Comparison of ENCODE assay signal across 24 cellular contexts in genomic region chr19:47161876-47162489, GRCh38. TPM values are rescaled to one million over a fixed set of nuclear protein-coding genes. Genes with fewer than 3 reads are reported as not detected.
DNase-seq lines count a peak whose midpoint lies in the region; ATAC-seq and TF ChIP-seq lines count a peak whose summit lies in the region.
"Had no signal": no experiment of that assay in that cellular context is flagged by ENCODE, and none has a peak within 500 bp of the region (broad histone marks: within the 10 kb centered on the region; RNA-seq: fewer than 3 reads in every experiment).

No MANE protein-coding gene starts in this region.

- H3K4me1 Mint-ChIP-seq in CD8-positive, alpha-beta memory T cell = peaks cover 39 to 55% (median 45%) of the 10 kb centered on the region in 3 donors

- no peak for TF ChIP-seq CTCF in fibroblast of villous mesenchyme (IDR thresholded peaks at IDR 0.05; ENCODE audit: insufficient read depth, low read depth, low read length)

- peaks cover 0 to 16% (median 0%) of the 10 kb centered on the region in 3 donors for H3K36me3 Mint-ChIP-seq in CD8-positive, alpha-beta memory T cell

- peaks cover 5% of the 10 kb centered on the region for H3K36me3 ChIP-seq in CD8-positive, alpha-beta memory T cell (ENCODE audit: insufficient read depth, low read length)
- H3K36me3 ChIP-seq in adipocyte (ENCODE audit: control insufficient read depth, insufficient read depth, low read length, severe bottlenecking) = peaks cover 25% of the 10 kb centered on the region
- peaks cover 58% of the 10 kb centered on the region for H3K36me3 ChIP-seq in SJCRH30
- H3K36me3 ChIP-seq: thyroid gland had no signal

- H3K4me3 Mint-ChIP-seq in CD8-positive, alpha-beta memory T cell = no peak overlapping the region

- DNase-seq in AG08396 (ENCODE audit: low spot score) (peak; percentile 36), adipocyte (ENCODE audit: low read depth) (peak; percentile 81), fibroblast of villous mesenchyme (ENCODE audit: low read depth) (peak; percentile 43), SJCRH30 (no peak), NCI-H1105 treated with DMSO at 0.1 percent for 48 hours (lab: John Stamatoyannopoulos, UW) (no peak)
- no peak for DNase-seq in CD8-positive, alpha-beta memory T cell
- DNase-seq: activated CD8-positive, alpha-beta memory T cell treated with anti-CD3 and anti-CD28 coated beads, Interleukin-2, amount 50 U/mL, for 4 hours; anterior cingulate cortex; central memory CD4-positive, alpha-beta T cell; erythroblast; KBM-7; kidney glomerular epithelial cell; MM.1S; NCI-H146; NCI-H524; occipital lobe; Peyer's patch; stimulated activated CD4-positive, alpha-beta T cell treated with anti-CD3 and anti-CD28 coated beads, Interleukin-4, amount 100 ng/mL, for 24 hours; stimulated activated naive CD8-positive, alpha-beta T cell treated with anti-CD3 and anti-CD28 coated beads, Interleukin-15, Interleukin-2, amounts not matched to agents 100 U/mL and 50 U/mL, for 24 hours; thyroid gland; WERI-Rb-1 had no signal

- no peak overlapping the region for H3K9ac ChIP-seq in adipocyte (ENCODE audit: low read length)

- H3K4me1 ChIP-seq in CD8-positive, alpha-beta memory T cell (ENCODE audit: insufficient read depth, low read length) = peaks cover 54% of the 10 kb centered on the region
- H3K4me1 ChIP-seq in adipocyte (ENCODE audit: control insufficient read depth, insufficient read depth, low read length) (peaks cover 39% of the 10 kb centered on the region), SJCRH30 (peaks cover 19% of the 10 kb centered on the region)

- no peak overlapping the region for H3K4me3 ChIP-seq in CD8-positive, alpha-beta memory T cell (ENCODE audit: low read length)
- H3K4me3 ChIP-seq in adipocyte (ENCODE audit: low read length) (no peak overlapping the region), fibroblast of villous mesenchyme (ENCODE audit: low read depth, low read length) (no peak overlapping the region), SJCRH30 (no peak overlapping the region)
- H3K4me3 ChIP-seq: HAP-1, Peyer's patch, thyroid gland had no signal

- no peaks in the 10 kb centered on the region for H3K27me3 Mint-ChIP-seq in CD8-positive, alpha-beta memory T cell

- H3K27ac ChIP-seq in CD8-positive, alpha-beta memory T cell (ENCODE audit: low read depth, low read length) = no peak overlapping the region
- no peak overlapping the region for H3K27ac ChIP-seq in SJCRH30
- H3K27ac ChIP-seq: Peyer's patch, WERI-Rb-1 had no signal

- ATAC-seq in GM21717 (IDR thresholded peaks at IDR 0.05; ENCODE audit: unreplicated experiment) = no peak
- no peak for ATAC-seq in GM19455 (IDR thresholded peaks at IDR 0.05; ENCODE audit: unreplicated experiment)
- ATAC-seq: stimulated activated naive CD8-positive, alpha-beta T cell treated with anti-CD3 and anti-CD28 coated beads, Interleukin-15, Interleukin-2, amounts not matched to agents 100 U/mL and 50 U/mL, for 24 hours had no signal

- H3K9me3 ChIP-seq in CD8-positive, alpha-beta memory T cell (ENCODE audit: low read length) = no peaks in the 10 kb centered on the region
- H3K9me3 ChIP-seq in adipocyte (ENCODE audit: control insufficient read depth, low read length) = no peaks in the 10 kb centered on the region
- no peaks in the 10 kb centered on the region for H3K9me3 ChIP-seq in SJCRH30 (replicated peaks)
- H3K9me3 ChIP-seq: HAP-1, Peyer's patch, thyroid gland had no signal

- POLR2A ChIA-PET in CD8-positive, alpha-beta memory T cell (lab: Charles Lee) = interaction anchor here (1.0 to 1.3 kb wide), 2 partner anchors 49 to 64 kb away, joined by 3 to 4 read pairs; no protein-coding TSS in a partner anchor

- H3K27ac Mint-ChIP-seq in CD8-positive, alpha-beta memory T cell = peak overlapping the region in 5 of 8 donors; percentile 26 to 68 (median 63)

- no peaks in the 10 kb centered on the region for H3K9me3 Mint-ChIP-seq in CD8-positive, alpha-beta memory T cell

- CTCF ChIA-PET in CD8-positive, alpha-beta memory T cell (lab: Charles Lee) = interaction anchor here (1.3 to 20.5 kb wide), 3 partner anchors 13 to 85 kb away, joined by 3 to 342 read pairs (median 29); no protein-coding TSS in a partner anchor

- no peaks in the 10 kb centered on the region for H3K27me3 ChIP-seq in CD8-positive, alpha-beta memory T cell (ENCODE audit: insufficient read depth, low read length, poor library complexity, severe bottlenecking)
- H3K27me3 ChIP-seq in adipocyte (replicated peaks; ENCODE audit: control insufficient read depth, insufficient read depth, low read length) (no peaks in the 10 kb centered on the region), SJCRH30 (no peaks in the 10 kb centered on the region)
- H3K27me3 ChIP-seq: Peyer's patch, thyroid gland had no signal

RNA-seq across cellular contexts. Expression of gene SAE1, which starts 31.3 kb away (rescaled TPM):
- total RNA-seq in CD8-positive, alpha-beta memory T cell = 100 to 1,000 TPM; 167 to 172 TPM
- polyA plus RNA-seq in CD8-positive, alpha-beta memory T cell = 107 TPM
- 155 and 160 TPM in 2 replicates for total RNA-seq in fibroblast of villous mesenchyme
- total RNA-seq in SJCRH30 (2014; rRNA removed; shearing (Covaris generic)) = 202 and 219 TPM in 2 replicates

RNA-seq across cellular contexts. Expression of gene ZC3H4, which starts 48.4 kb away (rescaled TPM):
- 10 to 100 TPM; 90.3 to 99.6 TPM for total RNA-seq in CD8-positive, alpha-beta memory T cell
- polyA plus RNA-seq in CD8-positive, alpha-beta memory T cell = 3.2 TPM
- total RNA-seq in fibroblast of villous mesenchyme = 16.0 and 16.8 TPM in 2 replicates
- 19.4 and 21.2 TPM in 2 replicates for total RNA-seq in SJCRH30 (2014; rRNA removed; shearing (Covaris generic))

Comparison
In these comparisons a context has a peak if more than half of its experiments do, and no peak if none do; other contexts are left out.
1. DNase-seq: peak in AG08396 (single experiment), adipocyte (single experiment) and fibroblast of villous mesenchyme (single experiment); none in CD8-positive, alpha-beta memory T cell (0 of 5), SJCRH30 (0 of 2) and NCI-H1105 treated with DMSO at 0.1 percent for 48 hours (single experiment).